Comparison of ENCODE assay signal across 8 cellular contexts in genomic region chr6:27132532-27133280, GRCh38.
DNase-seq lines count a peak whose midpoint lies in the region; ATAC-seq and TF ChIP-seq lines count a peak whose summit lies in the region.

No MANE protein-coding gene starts in this region.

- TF ChIP-seq POLR2A in GM15510 (IDR thresholded peaks at IDR 0.05; ENCODE audit: borderline replicate concordance, extremely low read depth, insufficient read length), result peak; percentile 98

- H3K9ac ChIP-seq in rectal smooth muscle tissue (ENCODE audit: low read length), result peak overlapping the region; percentile 60

- H3K36me3 ChIP-seq in ascending aorta, result no peaks in the 10 kb centered on the region
- no peaks in the 10 kb centered on the region for H3K36me3 ChIP-seq in hepatocyte (replicated peaks; ENCODE audit: insufficient read depth, low read depth)
- H3K36me3 ChIP-seq in rectal smooth muscle tissue (ENCODE audit: control insufficient read depth, insufficient read depth, low read length), result no peaks in the 10 kb centered on the region

- H3K9me2 ChIP-seq in hepatocyte (replicated peaks; ENCODE audit: insufficient read depth), result no peaks in the 10 kb centered on the region

- TF ChIP-seq CTCF in ascending aorta (IDR thresholded peaks at IDR 0.05) (no peak), hepatocyte (IDR thresholded peaks at IDR 0.05; ENCODE audit: poor library complexity) (no peak)

- intact Hi-C loops in ascending aorta (cut with DNase I), result loop anchor here (1.0 to 10.0 kb wide), 8 partner anchors 14 to 1852 kb away; partner anchors contain the start of genes ABT1, ZNF165 and ZSCAN31

- peak overlapping the region; percentile 86 for H3K4me2 ChIP-seq in hepatocyte

- H3K27me3 ChIP-seq in ascending aorta (no peaks in the 10 kb centered on the region), hepatocyte (no peaks in the 10 kb centered on the region), rectal smooth muscle tissue (ENCODE audit: control insufficient read depth, insufficient read depth, low read length) (no peaks in the 10 kb centered on the region)

- no peaks in the 10 kb centered on the region for H3K9me3 ChIP-seq in ascending aorta
- no peaks in the 10 kb centered on the region for H3K9me3 ChIP-seq in hepatocyte (ENCODE audit: low read depth)

- peaks cover 15% of the 10 kb centered on the region for H3K79me2 ChIP-seq in hepatocyte

- ATAC-seq in HG02885 (IDR thresholded peaks at IDR 0.05; ENCODE audit: poor library complexity, unreplicated experiment), result peak; percentile 81

- WGBS in hepatocyte (ENCODE audit: low lambda C conversion rate, missing lambda C conversion rate), result 1% methylated on average over 53 of the region's 53 CpGs

- peak; percentile 95 for DNase-seq in NCI-H1694 (lab: John Stamatoyannopoulos, UW)
- DNase-seq in T-helper 1 cell, result peak; percentile 73 to 100 (median 86)
- DNase-seq in ascending aorta (ENCODE audit: low spot score in 2 of 2), result peak; percentile 82 to 97
- DNase-seq in hepatocyte (ENCODE audit: low spot score), result peak; percentile 96
- DNase-seq in GM19238 (ENCODE audit: insufficient read length, low spot score), result no peak

- peak overlapping the region; percentile 88 to 89 for H3K27ac ChIP-seq in ascending aorta
- peak overlapping the region; percentile 92 for H3K27ac ChIP-seq in hepatocyte
- H3K27ac ChIP-seq in rectal smooth muscle tissue (ENCODE audit: low read depth, low read length), result peak overlapping the region; percentile 89

- H3K4me1 ChIP-seq in ascending aorta (peaks cover 4 to 10% of the 10 kb centered on the region in 2 donors), hepatocyte (ENCODE audit: insufficient read depth) (peaks cover 11% of the 10 kb centered on the region), rectal smooth muscle tissue (ENCODE audit: control insufficient read depth, insufficient read depth, low read length) (peaks cover 4% of the 10 kb centered on the region)

- H2AFZ ChIP-seq in hepatocyte, result peak overlapping the region; percentile 0

- H4K20me1 ChIP-seq in hepatocyte (ENCODE audit: insufficient read depth, poor library complexity, severe bottlenecking), result no peaks in the 10 kb centered on the region

- H3K4me3 ChIP-seq in ascending aorta (peak overlapping the region; percentile 69 to 75), hepatocyte (peak overlapping the region; percentile 39), rectal smooth muscle tissue (ENCODE audit: low read length) (peak overlapping the region; percentile 85)
